In the genomic region with DNA sequence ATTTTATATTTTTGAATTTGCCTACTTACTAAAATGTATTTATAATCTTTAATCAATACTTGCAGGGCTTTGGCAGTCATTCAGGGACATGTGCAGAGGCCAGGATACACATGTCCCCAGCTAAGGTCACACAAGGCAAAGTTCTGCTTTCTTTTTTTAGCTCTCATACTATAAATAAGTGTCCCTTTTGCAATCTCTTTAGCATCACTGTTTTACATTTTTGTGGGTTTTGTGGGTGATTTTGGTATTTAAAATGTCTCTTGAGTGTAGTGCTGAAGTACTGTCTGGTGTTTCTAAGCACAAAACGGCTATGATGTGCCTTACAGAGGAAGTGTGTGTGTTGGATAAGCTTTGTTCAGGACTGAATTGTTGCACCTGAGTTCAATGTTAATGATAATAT, we compare ENCODE assay signal across 1 cellular context.
A peak's percentile ranks its signal among the peaks of the same experiment; 100 is the strongest.
TF ChIP-seq lines count a peak whose summit lies in the region.

No MANE protein-coding gene starts in this region.

TF ChIP-seq in HepG2, 621 proteins besides CTCF, POLR2A, EP300 and RAD21 (continued from another document):
- TF ChIP-seq, protein P1, sequence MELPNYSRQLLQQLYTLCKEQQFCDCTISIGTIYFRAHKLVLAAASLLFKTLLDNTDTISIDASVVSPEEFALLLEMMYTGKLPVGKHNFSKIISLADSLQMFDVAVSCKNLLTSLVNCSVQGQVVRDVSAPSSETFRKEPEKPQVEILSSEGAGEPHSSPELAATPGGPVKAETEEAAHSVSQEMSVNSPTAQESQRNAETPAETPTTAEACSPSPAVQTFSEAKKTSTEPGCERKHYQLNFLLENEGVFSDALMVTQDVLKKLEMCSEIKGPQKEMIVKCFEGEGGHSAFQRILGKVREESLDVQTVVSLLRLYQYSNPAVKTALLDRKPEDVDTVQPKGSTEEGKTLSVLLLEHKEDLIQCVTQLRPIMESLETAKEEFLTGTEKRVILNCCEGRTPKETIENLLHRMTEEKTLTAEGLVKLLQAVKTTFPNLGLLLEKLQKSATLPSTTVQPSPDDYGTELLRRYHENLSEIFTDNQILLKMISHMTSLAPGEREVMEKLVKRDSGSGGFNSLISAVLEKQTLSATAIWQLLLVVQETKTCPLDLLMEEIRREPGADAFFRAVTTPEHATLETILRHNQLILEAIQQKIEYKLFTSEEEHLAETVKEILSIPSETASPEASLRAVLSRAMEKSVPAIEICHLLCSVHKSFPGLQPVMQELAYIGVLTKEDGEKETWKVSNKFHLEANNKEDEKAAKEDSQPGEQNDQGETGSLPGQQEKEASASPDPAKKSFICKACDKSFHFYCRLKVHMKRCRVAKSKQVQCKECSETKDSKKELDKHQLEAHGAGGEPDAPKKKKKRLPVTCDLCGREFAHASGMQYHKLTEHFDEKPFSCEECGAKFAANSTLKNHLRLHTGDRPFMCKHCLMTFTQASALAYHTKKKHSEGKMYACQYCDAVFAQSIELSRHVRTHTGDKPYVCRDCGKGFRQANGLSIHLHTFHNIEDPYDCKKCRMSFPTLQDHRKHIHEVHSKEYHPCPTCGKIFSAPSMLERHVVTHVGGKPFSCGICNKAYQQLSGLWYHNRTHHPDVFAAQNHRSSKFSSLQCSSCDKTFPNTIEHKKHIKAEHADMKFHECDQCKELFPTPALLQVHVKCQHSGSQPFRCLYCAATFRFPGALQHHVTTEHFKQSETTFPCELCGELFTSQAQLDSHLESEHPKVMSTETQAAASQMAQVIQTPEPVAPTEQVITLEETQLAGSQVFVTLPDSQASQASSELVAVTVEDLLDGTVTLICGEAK (IDR thresholded peaks at IDR 0.05), result no peak
- TF ChIP-seq, protein P1 (CRISPR knock-in tag; IDR thresholded peaks at IDR 0.05), result no peak
- TF ChIP-seq SMAD1 (CRISPR knock-in tag; IDR thresholded peaks at IDR 0.05; ENCODE audit: borderline replicate concordance, low read depth) (no peak), KDM5B (CRISPR knock-in tag; IDR thresholded peaks at IDR 0.05; ENCODE audit: borderline replicate concordance) (no peak), FOSL1 (CRISPR knock-in tag; IDR thresholded peaks at IDR 0.05; ENCODE audit: borderline replicate concordance) (no peak)
- TF ChIP-seq, protein P2, sequence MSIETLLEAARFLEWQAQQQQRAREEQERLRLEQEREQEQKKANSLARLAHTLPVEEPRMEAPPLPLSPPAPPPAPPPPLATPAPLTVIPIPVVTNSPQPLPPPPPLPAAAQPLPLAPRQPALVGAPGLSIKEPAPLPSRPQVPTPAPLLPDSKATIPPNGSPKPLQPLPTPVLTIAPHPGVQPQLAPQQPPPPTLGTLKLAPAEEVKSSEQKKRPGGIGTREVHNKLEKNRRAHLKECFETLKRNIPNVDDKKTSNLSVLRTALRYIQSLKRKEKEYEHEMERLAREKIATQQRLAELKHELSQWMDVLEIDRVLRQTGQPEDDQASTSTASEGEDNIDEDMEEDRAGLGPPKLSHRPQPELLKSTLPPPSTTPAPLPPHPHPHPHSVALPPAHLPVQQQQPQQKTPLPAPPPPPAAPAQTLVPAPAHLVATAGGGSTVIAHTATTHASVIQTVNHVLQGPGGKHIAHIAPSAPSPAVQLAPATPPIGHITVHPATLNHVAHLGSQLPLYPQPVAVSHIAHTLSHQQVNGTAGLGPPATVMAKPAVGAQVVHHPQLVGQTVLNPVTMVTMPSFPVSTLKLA (IDR thresholded peaks at IDR 0.05), result peak; percentile 60
